8 cellular contexts compared by ENCODE assay signal in genomic region chr2:19556648-19557047, GRCh38.
"Had no signal": no experiment of that assay in that cellular context is flagged by ENCODE, and none has a peak within 500 bp of the region (broad histone marks: within the 10 kb centered on the region; RNA-seq: fewer than 3 reads in every experiment).

No MANE protein-coding gene starts in this region.

- DNase-seq: GDM1, GF-D8 had no signal

- H3K4me3 ChIP-seq: GM12878 had no signal

- FAIRE-seq: G401.6, GM12878, GM12891, GM12892, GM18507, GM19239 had no signal
